Comparison of ENCODE assay signal across 9 cellular contexts in the genomic region with DNA sequence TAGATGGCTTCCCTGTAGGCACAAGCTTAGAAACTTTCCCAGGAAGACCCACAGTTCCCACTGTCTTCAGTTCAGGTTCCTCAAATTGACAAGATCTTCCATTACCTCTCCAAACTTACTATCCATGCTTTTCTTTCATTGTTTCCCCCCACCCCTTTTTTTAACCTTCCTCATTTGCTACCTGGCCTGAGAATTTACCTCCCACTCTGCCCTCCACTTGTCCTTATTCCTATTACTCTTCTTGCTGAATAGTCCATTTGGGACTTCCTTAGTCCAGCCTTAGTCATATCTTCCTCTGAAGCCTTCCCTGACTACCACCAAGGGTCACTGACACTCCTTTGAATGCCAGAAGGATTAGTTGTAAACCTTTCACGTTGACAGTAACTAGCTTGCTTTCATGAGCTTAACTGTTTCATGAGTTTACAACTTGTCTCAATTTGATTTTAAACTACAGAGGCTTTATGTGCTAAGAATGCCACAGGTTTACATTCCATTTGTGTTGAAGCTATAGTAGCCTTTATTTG. TPM values are rescaled to one million over a fixed set of nuclear protein-coding genes. Genes with fewer than 3 reads are reported as not detected.
DNase-seq lines count a peak whose midpoint lies in the region; ATAC-seq and TF ChIP-seq lines count a peak whose summit lies in the region.
"Had no signal": no experiment of that assay in that cellular context is flagged by ENCODE, and none has a peak within 500 bp of the region (broad histone marks: within the 10 kb centered on the region; RNA-seq: fewer than 3 reads in every experiment).

No MANE protein-coding gene starts in this region.

- no peaks in the 10 kb centered on the region for H3K9me3 Mint-ChIP-seq in activated CD4-positive, alpha-beta memory T cell treated with anti-CD3 and anti-CD28 coated beads for 36 hours
- H3K9me3 Mint-ChIP-seq in endothelial cell (ENCODE audit: unreplicated experiment): no peaks in the 10 kb centered on the region

- peak in 1 of 2 donors; percentile 36 for DNase-seq in cardiac muscle cell (ENCODE audit: low read depth in 1 of 2, low spot score in 1 of 2)
- no peak for DNase-seq in cardiac septum (ENCODE audit: low spot score)
- no peak for DNase-seq in activated CD4-positive, alpha-beta memory T cell treated with anti-CD3 and anti-CD28 coated beads for 36 hours
- peak; percentile 66 for DNase-seq in iris pigment epithelial cell (ENCODE audit: low read depth)
- no peak for DNase-seq in transverse colon
- DNase-seq in activated effector memory CD4-positive, alpha-beta T cell treated with anti-CD3 and anti-CD28 coated beads, Interleukin-2, amount 50 U/mL, for 16 hours: no peak
- no peak for DNase-seq in endothelial cell (ENCODE audit: low spot score)
- DNase-seq: left ventricle myocardium superior had no signal

- TF ChIP-seq POLR2A in transverse colon (IDR thresholded peaks at IDR 0.05): no peak

- no peak overlapping the region for H3K4me3 ChIP-seq in cardiac muscle cell
- no peak overlapping the region for H3K4me3 ChIP-seq in transverse colon

- H3K4me1 Mint-ChIP-seq in activated CD4-positive, alpha-beta memory T cell treated with anti-CD3 and anti-CD28 coated beads for 36 hours (ENCODE audit: low read depth): peaks cover 35% of the 10 kb centered on the region
- peaks cover 47% of the 10 kb centered on the region for H3K4me1 Mint-ChIP-seq in endothelial cell (ENCODE audit: unreplicated experiment)

- H3K4me3 Mint-ChIP-seq in activated CD4-positive, alpha-beta memory T cell treated with anti-CD3 and anti-CD28 coated beads for 36 hours: peak overlapping the region; percentile 97
- no peak overlapping the region for H3K4me3 Mint-ChIP-seq in endothelial cell (ENCODE audit: unreplicated experiment)

- no peaks in the 10 kb centered on the region for H3K9me3 ChIP-seq in cardiac muscle cell (ENCODE audit: low read depth)
- H3K9me3 ChIP-seq in transverse colon: no peaks in the 10 kb centered on the region

- H3K36me3 Mint-ChIP-seq in activated CD4-positive, alpha-beta memory T cell treated with anti-CD3 and anti-CD28 coated beads for 36 hours: peaks cover 8% of the 10 kb centered on the region
- no peaks in the 10 kb centered on the region for H3K36me3 Mint-ChIP-seq in endothelial cell (ENCODE audit: low read depth, unreplicated experiment)

- POLR2A ChIA-PET in activated CD4-positive, alpha-beta memory T cell treated with anti-CD3 and anti-CD28 coated beads for 36 hours (lab: Charles Lee): interaction anchor here (1.0 to 1.4 kb wide), 2 partner anchors 10 to 195 kb away, joined by 4 read pairs; no protein-coding TSS in a partner anchor

- H3K27ac ChIP-seq in cardiac muscle cell: peak overlapping the region; percentile 65
- peak overlapping the region; percentile 93 to 97 (median 96) for H3K27ac ChIP-seq in transverse colon

- no peak for ATAC-seq in HG02763 (IDR thresholded peaks at IDR 0.05; ENCODE audit: unreplicated experiment)

- no peak for TF ChIP-seq EP300 in transverse colon (IDR thresholded peaks at IDR 0.05; ENCODE audit: low read depth)

- no peaks in the 10 kb centered on the region for H3K27me3 Mint-ChIP-seq in activated CD4-positive, alpha-beta memory T cell treated with anti-CD3 and anti-CD28 coated beads for 36 hours
- peaks cover 9% of the 10 kb centered on the region for H3K27me3 Mint-ChIP-seq in endothelial cell (ENCODE audit: unreplicated experiment)

- H3K4me1 ChIP-seq in cardiac muscle cell (ENCODE audit: low read depth) (peaks cover 12% of the 10 kb centered on the region), transverse colon (peaks cover 15 to 39% (median 19%) of the 10 kb centered on the region in 4 donors)

- TF ChIP-seq CTCF in cardiac muscle cell (IDR thresholded peaks at IDR 0.05; ENCODE audit: low read depth, low read length): no peak
- TF ChIP-seq CTCF in transverse colon (IDR thresholded peaks at IDR 0.05): no peak
- no peak for TF ChIP-seq CTCF in endothelial cell (IDR thresholded peaks at IDR 0.05; ENCODE audit: unreplicated experiment)

- 0 to 25% methylated on average over 1 of the region's 1 CpG for WGBS in transverse colon (ENCODE audit: low coverage in 1 of 2), 2 donors

- intact Hi-C loops in cardiac septum (cut with DNase I) (loop anchor here (2.0 to 5.0 kb wide), 2 partner anchors 89 to 129 kb away; a partner anchor contains a TSS), transverse colon (cut with DNase I; ENCODE audit: low total_unique reads) (loop anchor here (2.0 kb wide), 1 partner anchor 53 kb away; a partner anchor contains a TSS)
- intact Hi-C loops in activated CD4-positive, alpha-beta memory T cell treated with anti-CD3 and anti-CD28 coated beads for 36 hours (cut with micrococcal nuclease): loop anchor here (2.0 to 5.0 kb wide), 3 partner anchors 54 to 225 kb away; a partner anchor contains a TSS

- H3K27me3 ChIP-seq in cardiac muscle cell (no peaks in the 10 kb centered on the region), transverse colon (no peaks in the 10 kb centered on the region)

- no peak overlapping the region for H3K27ac Mint-ChIP-seq in activated CD4-positive, alpha-beta memory T cell treated with anti-CD3 and anti-CD28 coated beads for 36 hours
- no peak overlapping the region for H3K27ac Mint-ChIP-seq in endothelial cell (ENCODE audit: unreplicated experiment)

- CTCF ChIA-PET in activated CD4-positive, alpha-beta memory T cell treated with anti-CD3 and anti-CD28 coated beads for 36 hours (lab: Charles Lee): interaction anchor here (0.7 to 2.1 kb wide), 5 partner anchors 12 to 145 kb away, joined by 3 to 13 read pairs (median 4); a partner anchor contains a TSS

- no peaks in the 10 kb centered on the region for H3K36me3 ChIP-seq in cardiac muscle cell
- no peaks in the 10 kb centered on the region for H3K36me3 ChIP-seq in transverse colon

- in situ Hi-C loops in transverse colon (cut with MboI; ENCODE audit: low pct_ligation_motif_present in 1 of 4, low pct_unique_long_range_greater_than_20kb in 1 of 4, low sequenced_read_pairs in 3 of 4): no loop called here

RNA-seq across cellular contexts. Expression of a gene that starts 1.2 kb away (rescaled TPM):
- total RNA-seq in cardiac muscle cell (190 and 231 TPM in 2 replicates), cardiac septum (326 TPM), transverse colon (1,000 to 10,000 TPM in 1 of 4 donors, 10 to 100 TPM in 3; 23.6 to 1,780 (median 44.0) TPM), endothelial cell (ENCODE audit: unreplicated experiment) (197 TPM)
- polyA plus RNA-seq in cardiac muscle cell: 305 and 306 TPM in 2 replicates
- total RNA-seq in activated CD4-positive, alpha-beta memory T cell treated with anti-CD3 and anti-CD28 coated beads for 36 hours: 10 to 100 TPM; 43.2 to 44.2 TPM

RNA-seq across cellular contexts. Expression of a gene that starts 37.7 kb away (rescaled TPM):
- total RNA-seq in cardiac muscle cell: not detected in 2 replicates
- polyA plus RNA-seq in cardiac muscle cell: 0.74 and 2.1 TPM in 2 replicates
- total RNA-seq in cardiac septum: not detected
- total RNA-seq in activated CD4-positive, alpha-beta memory T cell treated with anti-CD3 and anti-CD28 coated beads for 36 hours: not detected
- not detected for total RNA-seq in transverse colon
- total RNA-seq in endothelial cell (ENCODE audit: unreplicated experiment): not detected
- total RNA-seq: left ventricle myocardium superior had no signal

RNA-seq across cellular contexts. Expression of a gene that starts 53.8 kb away (rescaled TPM):
- 12.6 and 26.4 TPM in 2 replicates for total RNA-seq in cardiac muscle cell
- 10.7 and 14.9 TPM in 2 replicates for polyA plus RNA-seq in cardiac muscle cell
- 14.5 TPM for total RNA-seq in cardiac septum
- total RNA-seq in activated CD4-positive, alpha-beta memory T cell treated with anti-CD3 and anti-CD28 coated beads for 36 hours: 1 to 10 TPM; 8.8 to 8.9 TPM
- total RNA-seq in transverse colon: 10 to 100 TPM in 2 of 4 donors, 1 to 10 TPM in 2; 1.9 to 16.5 (median 8.3) TPM
- total RNA-seq in endothelial cell (ENCODE audit: unreplicated experiment): 31.5 TPM
